Comparison of ENCODE assay signal across 19 cellular contexts in the genomic region with DNA sequence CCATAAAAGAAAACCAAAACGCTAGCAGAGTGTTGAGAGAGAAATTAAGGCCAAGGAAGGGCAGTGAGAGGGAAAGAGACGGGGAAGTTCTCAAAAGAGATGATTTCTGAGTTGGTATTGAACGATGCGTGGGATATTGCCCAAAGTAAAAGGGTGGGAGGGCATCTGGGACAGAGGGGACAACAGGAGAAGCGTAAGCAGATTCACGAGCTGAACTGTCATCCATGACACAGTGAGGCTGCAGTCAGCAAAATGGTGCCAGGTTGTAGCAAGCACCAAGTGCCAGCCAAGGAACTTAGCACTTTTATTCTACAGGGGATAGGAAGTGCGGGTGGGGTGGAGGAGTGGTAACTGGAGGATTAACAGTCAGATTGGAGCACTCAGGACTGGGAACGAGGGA. TPM values are rescaled to one million over a fixed set of nuclear protein-coding genes. Genes with fewer than 3 reads are reported as not detected.
A peak's percentile ranks its signal among the peaks of the same experiment; 100 is the strongest.
DNase-seq lines count a peak whose midpoint lies in the region; ATAC-seq, FAIRE-seq and TF ChIP-seq lines count a peak whose summit lies in the region.
"Had no signal": no experiment of that assay in that cellular context is flagged by ENCODE, and none has a peak within 500 bp of the region (broad histone marks: within the 10 kb centered on the region; RNA-seq: fewer than 3 reads in every experiment).

No MANE protein-coding gene starts in this region.

- H3K4me2 ChIP-seq in HepG2 (ENCODE audit: low read depth, low read length), result no peak overlapping the region

- DNase-seq in HepG2 (ENCODE audit: low spot score) (no peak), right lobe of liver (no peak), upper lobe of right lung (no peak), omental fat pad (ENCODE audit: low spot score) (no peak), NK-92 (lab: John Stamatoyannopoulos, UW; ENCODE audit: unreplicated experiment) (no peak), tibial artery (no peak)
- DNase-seq: CD4-positive, alpha-beta T cell; DMS79 treated with DMSO at 0.1 percent for 48 hours; HCEC 1CT; NCI-H1436; NCI-H2029 treated with DMSO at 0.1 percent for 48 hours; NCI-H2227 treated with DMSO at 0.1 percent for 48 hours; NCI-H526 treated with DMSO at 0.1 percent for 48 hours; NK-92 treated with Interleukin-12 subunit alpha and Interleukin-12 subunit beta, amount 100 ng/mL, for 24 hours had no signal

- H3K27me3 ChIP-seq in HepG2 (ENCODE audit: control insufficient read depth in 1 of 2, insufficient read depth in 2 of 2, low read length in 2 of 2) (no peaks in the 10 kb centered on the region), right lobe of liver (no peaks in the 10 kb centered on the region), muscle layer of duodenum (ENCODE audit: low read depth, low read length) (no peaks in the 10 kb centered on the region), upper lobe of right lung (no peaks in the 10 kb centered on the region), tibial artery (no peaks in the 10 kb centered on the region)

- POLR2A ChIA-PET in HepG2 (lab: Yijun Ruan, JAX), result interaction anchor here (0.9 kb wide), 1 partner anchor 12 kb away, joined by 3 read pairs; a partner anchor contains a TSS

- peak overlapping the region; percentile 85 for H3K27ac ChIP-seq in HepG2 (ENCODE audit: extremely low read length, insufficient read depth, low read length)
- peak overlapping the region in 1 of 3 donors; percentile 27 for H3K27ac ChIP-seq in right lobe of liver
- peak overlapping the region; percentile 11 for H3K27ac ChIP-seq in cingulate gyrus (ENCODE audit: low read depth, low read length)
- H3K27ac ChIP-seq in muscle layer of duodenum (ENCODE audit: low read length), result peak overlapping the region; percentile 22
- H3K27ac ChIP-seq in upper lobe of right lung, result peak overlapping the region; percentile 77
- H3K27ac ChIP-seq in tibial artery, result no peak overlapping the region

- TF ChIP-seq CTCF in HepG2 (CRISPR knock-in tag; IDR thresholded peaks at IDR 0.05), result no peak
- no peak for TF ChIP-seq CTCF in right lobe of liver (IDR thresholded peaks at IDR 0.05)
- TF ChIP-seq CTCF in upper lobe of right lung (IDR thresholded peaks at IDR 0.05), result no peak
- TF ChIP-seq CTCF in omental fat pad (IDR thresholded peaks at IDR 0.05), result no peak
- TF ChIP-seq CTCF in tibial artery (IDR thresholded peaks at IDR 0.05), result no peak

- FAIRE-seq in HepG2 (lab: Jason Lieb, UNC), result no peak
- FAIRE-seq: D721Med, G401.6, GM12891 had no signal

- no peaks in the 10 kb centered on the region for H4K20me1 ChIP-seq in HepG2 (ENCODE audit: insufficient read depth, low read length)

- no peak for TF ChIP-seq RAD21 in HepG2 (CRISPR knock-in tag; IDR thresholded peaks at IDR 0.05)

- ATAC-seq in HepG2 (no peak), right lobe of liver (no peak), upper lobe of right lung (peak; percentile 78), omental fat pad (ENCODE audit: low FRiP score) (no peak)

- no TSS peak for BruUV-seq in HepG2 (replicated peaks; lab: Mats Ljungman, UMichigan)

- CTCF ChIA-PET in HepG2 (lab: Yijun Ruan, JAX; ENCODE audit: low intra/inter-chr PET ratio, low total read pairs), result no interaction called here

- in situ Hi-C loops in HepG2 (cut with HindIII; ENCODE audit: extremely low pct_ligation_motif_present, low pct_unique_long_range_greater_than_20kb), result no loop called here

- no peak overlapping the region for H2AFZ ChIP-seq in HepG2 (ENCODE audit: low read length)

- peaks cover 0 to 3% of the 10 kb centered on the region in 2 experiments; a peak in 2 of 5 replicates for H3K36me3 ChIP-seq in HepG2 (replicated peaks in 1 of 2; ENCODE audit: control insufficient read depth in 1 of 2, insufficient read depth in 2 of 2, low read length in 2 of 2)
- no peaks in the 10 kb centered on the region for H3K36me3 ChIP-seq in right lobe of liver
- no peaks in the 10 kb centered on the region for H3K36me3 ChIP-seq in muscle layer of duodenum (ENCODE audit: control insufficient read depth in 1 of 2, insufficient read depth in 2 of 2, low read length in 2 of 2)
- no peaks in the 10 kb centered on the region for H3K36me3 ChIP-seq in upper lobe of right lung
- no peaks in the 10 kb centered on the region for H3K36me3 ChIP-seq in tibial artery

- TF ChIP-seq EP300 in HepG2 (IDR thresholded peaks at IDR 0.05; ENCODE audit: low read depth in 2 of 2, low read length in 2 of 2) (no peak), HepG2 (CRISPR knock-in tag; IDR thresholded peaks at IDR 0.05; ENCODE audit: borderline replicate concordance) (no peak)

- peaks cover 74% of the 10 kb centered on the region for H3K79me2 ChIP-seq in HepG2 (ENCODE audit: insufficient read depth, low read length)

- intact Hi-C loops in HepG2 (cut with micrococcal nuclease; ENCODE audit: unreplicated experiment), result no loop called here
- intact Hi-C loops in right lobe of liver (cut with DNase I), result no loop called here
- intact Hi-C loops in upper lobe of right lung (cut with DNase I), result no loop called here
- intact Hi-C loops in tibial artery (cut with DNase I; ENCODE audit: low total_unique reads), result no loop called here

- no peak overlapping the region for H3K4me3 ChIP-seq in HepG2 (replicated peaks in 1 of 3; ENCODE audit: insufficient read depth in 1 of 3, low read depth in 2 of 3, low read length in 3 of 3)
- no peak overlapping the region for H3K4me3 ChIP-seq in right lobe of liver
- no peak overlapping the region for H3K4me3 ChIP-seq in muscle layer of duodenum (ENCODE audit: low read depth in 1 of 2, low read length in 2 of 2)
- no peak overlapping the region for H3K4me3 ChIP-seq in upper lobe of right lung
- no peak overlapping the region for H3K4me3 ChIP-seq in tibial artery

- H3K4me1 ChIP-seq in HepG2 (ENCODE audit: insufficient read depth, low read length) (peaks cover 95% of the 10 kb centered on the region), right lobe of liver (peaks cover 0 to 6% (median 0%) of the 10 kb centered on the region in 4 donors), muscle layer of duodenum (ENCODE audit: control insufficient read depth in 1 of 2, insufficient read depth in 2 of 2, low read length in 2 of 2) (no peaks in the 10 kb centered on the region), upper lobe of right lung (peaks cover 10% of the 10 kb centered on the region), tibial artery (peaks cover 0 to 21% (median 7%) of the 10 kb centered on the region in 4 donors)

- H3K9me3 ChIP-seq in HepG2 (ENCODE audit: low read length) (no peaks in the 10 kb centered on the region), right lobe of liver (no peaks in the 10 kb centered on the region), muscle layer of duodenum (ENCODE audit: control insufficient read depth in 1 of 2, low read length in 2 of 2) (no peaks in the 10 kb centered on the region), upper lobe of right lung (no peaks in the 10 kb centered on the region), tibial artery (no peaks in the 10 kb centered on the region)

- WGBS in HepG2 (ENCODE audit: low lambda C conversion rate), result 97% methylated on average over 8 of the region's 8 CpGs
- WGBS in right lobe of liver (ENCODE audit: insufficient coverage, low coverage, low lambda C conversion rate, missing lambda C conversion rate), result 88% methylated on average over 7 of the region's 8 CpGs

- TF ChIP-seq POLR2A in HepG2 (IDR thresholded peaks at IDR 0.05; ENCODE audit: insufficient read depth in 1 of 2, low read depth in 2 of 2, low read length in 2 of 2) (no peak), right lobe of liver (IDR thresholded peaks at IDR 0.05) (no peak)

- H3K9ac ChIP-seq in HepG2 (ENCODE audit: insufficient read depth, low read depth, low read length), result no peak overlapping the region

RNA-seq across cellular contexts. Expression of a gene that starts 11.8 kb away (rescaled TPM):
- 7.9 and 12.9 TPM in 2 replicates for total RNA-seq in HepG2 (2016; rRNA removed; fragmentation: Illumina TruSeq; extraction: Trizol)
- 1.1 and 1.2 TPM in 2 replicates for total RNA-seq in HepG2 (2016; cell fraction: cytosol; rRNA removed; fragmentation: Illumina TruSeq; extraction: Trizol; ENCODE audit: low read depth)
- total RNA-seq in HepG2 (2016; cell fraction: insoluble cytoplasmic fraction; rRNA removed; fragmentation: Illumina TruSeq; extraction: Trizol), result 9.2 and 11.9 TPM in 2 replicates
- total RNA-seq in HepG2 (2016; cell fraction: membrane; rRNA removed; fragmentation: Illumina TruSeq; extraction: Trizol), result 2.6 and 2.7 TPM in 2 replicates
- 13.8 and 15.3 TPM in 2 replicates for total RNA-seq in HepG2 (2016; cell fraction: nucleus; rRNA removed; fragmentation: Illumina TruSeq; extraction: Trizol)
- 17.9 and 21.4 TPM in 2 replicates for polyA plus RNA-seq in HepG2 (2011; rRNA removed)
- polyA plus RNA-seq in HepG2 (2011; cell fraction: cytosol; rRNA removed), result 14.9 and 17.6 TPM in 2 replicates
- 6.9 and 7.5 TPM in 2 replicates for polyA plus RNA-seq in HepG2 (2011; cell fraction: nucleus; rRNA removed)
- 22.9 and 30.2 TPM in 2 replicates for polyA plus RNA-seq in HepG2 (2012)
- polyA plus RNA-seq in HepG2 (2016; cell fraction: cytosol; fragmentation: Illumina TruSeq; extraction: Trizol; ENCODE audit: low read depth), result 0.27 and 0.40 TPM in 2 replicates
- 6.4 and 7.2 TPM in 2 replicates for polyA plus RNA-seq in HepG2 (2016; cell fraction: insoluble cytoplasmic fraction; fragmentation: Illumina TruSeq; extraction: Trizol; ENCODE audit: low read depth)
- 1.1 and 1.2 TPM in 2 replicates for polyA plus RNA-seq in HepG2 (2016; cell fraction: membrane; fragmentation: Illumina TruSeq; extraction: Trizol; ENCODE audit: low read depth)
- polyA plus RNA-seq in HepG2 (2016; cell fraction: nucleus; fragmentation: Illumina TruSeq; extraction: Trizol; ENCODE audit: insufficient read depth, low read depth), result 16.8 and 17.4 TPM in 2 replicates
- polyA minus RNA-seq in HepG2 (2011; rRNA and poly(A)+ RNA removed; ENCODE audit: low replicate concordance), result 52.9 and 64.7 TPM in 2 replicates
- polyA minus RNA-seq in HepG2 (2011; cell fraction: cytosol; rRNA and poly(A)+ RNA removed), result 42.9 and 44.0 TPM in 2 replicates
- 18.9 and 21.8 TPM in 2 replicates for polyA minus RNA-seq in HepG2 (2011; cell fraction: nucleus; rRNA and poly(A)+ RNA removed)
- total RNA-seq in right lobe of liver, result 10 to 100 TPM in 1 of 6 experiments, 1 to 10 TPM in 5; 1.5 to 13.0 (median 4.3) TPM
- total RNA-seq in upper lobe of right lung, result 62.1 TPM
- total RNA-seq in omental fat pad, result 10 to 100 TPM in 2 of 4 donors, 1 to 10 TPM in 2; 8.2 to 44.1 (median 10.6) TPM

RNA-seq across cellular contexts. Expression of a gene that starts 51.5 kb away (rescaled TPM):
- 52.0 and 84.4 TPM in 2 replicates for total RNA-seq in HepG2 (2016; rRNA removed; fragmentation: Illumina TruSeq; extraction: Trizol)
- 13.0 and 15.7 TPM in 2 replicates for total RNA-seq in HepG2 (2016; cell fraction: cytosol; rRNA removed; fragmentation: Illumina TruSeq; extraction: Trizol; ENCODE audit: low read depth)
- total RNA-seq in HepG2 (2016; cell fraction: insoluble cytoplasmic fraction; rRNA removed; fragmentation: Illumina TruSeq; extraction: Trizol), result 49.7 and 86.5 TPM in 2 replicates
- total RNA-seq in HepG2 (2016; cell fraction: membrane; rRNA removed; fragmentation: Illumina TruSeq; extraction: Trizol), result 18.7 and 24.3 TPM in 2 replicates
- total RNA-seq in HepG2 (2016; cell fraction: nucleus; rRNA removed; fragmentation: Illumina TruSeq; extraction: Trizol), result 49.9 and 53.3 TPM in 2 replicates
- polyA plus RNA-seq in HepG2 (2011; rRNA removed), result 12.0 and 21.6 TPM in 2 replicates
- polyA plus RNA-seq in HepG2 (2011; cell fraction: cytosol; rRNA removed), result 7.6 and 8.1 TPM in 2 replicates
- 8.0 and 12.7 TPM in 2 replicates for polyA plus RNA-seq in HepG2 (2011; cell fraction: nucleus; rRNA removed)
- polyA plus RNA-seq in HepG2 (2012), result 13.7 and 20.1 TPM in 2 replicates
- 1.9 and 2.3 TPM in 2 replicates for polyA plus RNA-seq in HepG2 (2016; cell fraction: cytosol; fragmentation: Illumina TruSeq; extraction: Trizol; ENCODE audit: low read depth)
- polyA plus RNA-seq in HepG2 (2016; cell fraction: insoluble cytoplasmic fraction; fragmentation: Illumina TruSeq; extraction: Trizol; ENCODE audit: low read depth), result 52.4 and 55.8 TPM in 2 replicates
- 8.1 and 8.4 TPM in 2 replicates for polyA plus RNA-seq in HepG2 (2016; cell fraction: membrane; fragmentation: Illumina TruSeq; extraction: Trizol; ENCODE audit: low read depth)
- 39.5 and 39.6 TPM in 2 replicates for polyA plus RNA-seq in HepG2 (2016; cell fraction: nucleus; fragmentation: Illumina TruSeq; extraction: Trizol; ENCODE audit: insufficient read depth, low read depth)
- 14.3 and 86.9 TPM in 2 replicates for polyA minus RNA-seq in HepG2 (2011; rRNA and poly(A)+ RNA removed; ENCODE audit: low replicate concordance)
- polyA minus RNA-seq in HepG2 (2011; cell fraction: cytosol; rRNA and poly(A)+ RNA removed), result 19.0 and 34.2 TPM in 2 replicates
- polyA minus RNA-seq in HepG2 (2011; cell fraction: nucleus; rRNA and poly(A)+ RNA removed), result 60.0 and 83.7 TPM in 2 replicates
- 1 to 10 TPM; 1.5 to 7.8 (median 3.8) TPM for total RNA-seq in right lobe of liver
- total RNA-seq in upper lobe of right lung, result 12.2 TPM
- 10 to 100 TPM in 1 of 4 donors, 1 to 10 TPM in 3; 7.0 to 11.0 (median 9.0) TPM for total RNA-seq in omental fat pad

Comparison
In these comparisons a context has a peak if more than half of its experiments do, and no peak if none do; other contexts are left out.
1. H3K27ac ChIP-seq: peak in HepG2 (single experiment), cingulate gyrus (single experiment), muscle layer of duodenum (single experiment) and upper lobe of right lung (single experiment); none in tibial artery (0 of 2).